ENCODE assay signal across 1 cellular context in genomic region chr19:48489608-48490216, GRCh38.
TF ChIP-seq lines count a peak whose summit lies in the region.

No MANE protein-coding gene starts in this region.

TF ChIP-seq in HepG2, 621 proteins besides CTCF, POLR2A, EP300 and RAD21 (continued from another document and continues in another):
- TF ChIP-seq CSRNP1 (CRISPR knock-in tag; IDR thresholded peaks at IDR 0.05) (no peak), ZNF512 (CRISPR knock-in tag; IDR thresholded peaks at IDR 0.05) (no peak), ZNF639 (CRISPR knock-in tag; conservative IDR thresholded peaks at IDR 0.05) (no peak), FOXA1 (IDR thresholded peaks at IDR 0.05) (no peak), FOXA1 (CRISPR knock-in tag; IDR thresholded peaks at IDR 0.05) (no peak), ZNF790 (CRISPR knock-in tag; IDR thresholded peaks at IDR 0.05; ENCODE audit: borderline replicate concordance) (no peak), BORCS8-MEF2B (CRISPR knock-in tag; IDR thresholded peaks at IDR 0.05) (0 out of 2 replicates have a peak, but pooled peaks have one; percentile 31), ZNF430 (CRISPR knock-in tag; IDR thresholded peaks at IDR 0.05) (peak; percentile 32; the same call in 1 of the 2 replicates), ZNF362 (CRISPR knock-in tag; IDR thresholded peaks at IDR 0.05; ENCODE audit: borderline replicate concordance) (peak; percentile 26; the same call in 1 of the 2 replicates), NFE2L1 (CRISPR knock-in tag; IDR thresholded peaks at IDR 0.05; ENCODE audit: borderline replicate concordance) (no peak), ZBTB4 (CRISPR knock-in tag; IDR thresholded peaks at IDR 0.05; ENCODE audit: borderline replicate concordance) (no peak), SP4 (CRISPR knock-in tag; IDR thresholded peaks at IDR 0.05) (0 out of 2 replicates have a peak, but pooled peaks have one; percentile 21), MYC (CRISPR knock-in tag; IDR thresholded peaks at IDR 0.05; ENCODE audit: borderline replicate concordance) (no peak), KDM1A (CRISPR knock-in tag; IDR thresholded peaks at IDR 0.05) (no peak), ZNF275 (CRISPR knock-in tag; IDR thresholded peaks at IDR 0.05; ENCODE audit: borderline replicate concordance) (no peak), ARID3A (IDR thresholded peaks at IDR 0.05; ENCODE audit: low read depth, low read length) (no peak), FOXM1 (CRISPR knock-in tag; IDR thresholded peaks at IDR 0.05) (no peak), GPBP1L1 (CRISPR knock-in tag; IDR thresholded peaks at IDR 0.05) (no peak), ZNF143 (CRISPR knock-in tag; IDR thresholded peaks at IDR 0.05) (no peak), ZNF713 (CRISPR knock-in tag; IDR thresholded peaks at IDR 0.05) (no peak), ZBTB46 (CRISPR knock-in tag; IDR thresholded peaks at IDR 0.05; ENCODE audit: borderline replicate concordance) (0 out of 2 replicates have a peak, but pooled peaks have one; percentile 40), KMT2B (CRISPR knock-in tag; IDR thresholded peaks at IDR 0.05) (no peak), SP1 (IDR thresholded peaks at IDR 0.05) (no peak), SP1 (CRISPR knock-in tag; IDR thresholded peaks at IDR 0.05) (no peak), HBP1 (CRISPR knock-in tag; IDR thresholded peaks at IDR 0.05; ENCODE audit: low read depth) (no peak), ZNF558 (CRISPR knock-in tag; IDR thresholded peaks at IDR 0.05; ENCODE audit: borderline replicate concordance) (no peak), ZNF850 (CRISPR knock-in tag; conservative IDR thresholded peaks at IDR 0.05) (no peak), CBFB (CRISPR knock-in tag; IDR thresholded peaks at IDR 0.05) (no peak), SNAPC5 (CRISPR knock-in tag; IDR thresholded peaks at IDR 0.05; ENCODE audit: borderline replicate concordance) (no peak), NBN (conservative IDR thresholded peaks at IDR 0.05) (no peak), GTF2F1 (IDR thresholded peaks at IDR 0.05; ENCODE audit: low read length) (no peak), SKI (IDR thresholded peaks at IDR 0.05; ENCODE audit: partially characterized antibody) (no peak), FOXC1 (CRISPR knock-in tag; IDR thresholded peaks at IDR 0.05; ENCODE audit: borderline replicate concordance) (peak; percentile 57; the same call in 1 of the 2 replicates), ZFX (CRISPR knock-in tag; IDR thresholded peaks at IDR 0.05; ENCODE audit: low read depth) (no peak), HOXD1 (CRISPR knock-in tag; IDR thresholded peaks at IDR 0.05) (no peak), ZNF879 (CRISPR knock-in tag; IDR thresholded peaks at IDR 0.05) (no peak), STAT6 (CRISPR knock-in tag; IDR thresholded peaks at IDR 0.05; ENCODE audit: borderline replicate concordance) (no peak), ATAD3A (CRISPR knock-in tag; IDR thresholded peaks at IDR 0.05) (no peak), RELA (CRISPR knock-in tag; IDR thresholded peaks at IDR 0.05) (no peak), AHR (CRISPR knock-in tag; IDR thresholded peaks at IDR 0.05) (no peak), PAX8 (CRISPR knock-in tag; IDR thresholded peaks at IDR 0.05; ENCODE audit: borderline replicate concordance) (no peak), FOSL2 (CRISPR knock-in tag; IDR thresholded peaks at IDR 0.05) (0 out of 2 replicates have a peak, but pooled peaks have one; percentile 6), IRX3 (CRISPR knock-in tag; IDR thresholded peaks at IDR 0.05; ENCODE audit: borderline replicate concordance, low read depth) (no peak), ATF1 (CRISPR knock-in tag; IDR thresholded peaks at IDR 0.05) (no peak), KMT2A (CRISPR knock-in tag; IDR thresholded peaks at IDR 0.05) (no peak), HNRNPL (IDR thresholded peaks at IDR 0.05; ENCODE audit: low read depth, low read length) (0 out of 2 replicates have a peak, but pooled peaks have one; percentile 27)
